In genomic region chr5:115600771-115601170, GRCh38 we compare ENCODE assay signal across 1 cellular context.
TF ChIP-seq lines count a peak whose summit lies in the region.

No MANE protein-coding gene starts in this region.

TF ChIP-seq in GM12878, 131 proteins besides CTCF, POLR2A, EP300 and RAD21:
- TF ChIP-seq, protein P1, sequence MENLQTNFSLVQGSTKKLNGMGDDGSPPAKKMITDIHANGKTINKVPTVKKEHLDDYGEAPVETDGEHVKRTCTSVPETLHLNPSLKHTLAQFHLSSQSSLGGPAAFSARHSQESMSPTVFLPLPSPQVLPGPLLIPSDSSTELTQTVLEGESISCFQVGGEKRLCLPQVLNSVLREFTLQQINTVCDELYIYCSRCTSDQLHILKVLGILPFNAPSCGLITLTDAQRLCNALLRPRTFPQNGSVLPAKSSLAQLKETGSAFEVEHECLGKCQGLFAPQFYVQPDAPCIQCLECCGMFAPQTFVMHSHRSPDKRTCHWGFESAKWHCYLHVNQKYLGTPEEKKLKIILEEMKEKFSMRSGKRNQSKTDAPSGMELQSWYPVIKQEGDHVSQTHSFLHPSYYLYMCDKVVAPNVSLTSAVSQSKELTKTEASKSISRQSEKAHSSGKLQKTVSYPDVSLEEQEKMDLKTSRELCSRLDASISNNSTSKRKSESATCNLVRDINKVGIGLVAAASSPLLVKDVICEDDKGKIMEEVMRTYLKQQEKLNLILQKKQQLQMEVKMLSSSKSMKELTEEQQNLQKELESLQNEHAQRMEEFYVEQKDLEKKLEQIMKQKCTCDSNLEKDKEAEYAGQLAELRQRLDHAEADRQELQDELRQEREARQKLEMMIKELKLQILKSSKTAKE (IDR thresholded peaks at IDR 0.05; ENCODE audit: low read depth, poor library complexity, severe bottlenecking): no peak
- TF ChIP-seq SMARCA5 (IDR thresholded peaks at IDR 0.05) (no peak), KDM1A (IDR thresholded peaks at IDR 0.05; ENCODE audit: borderline replicate concordance) (no peak), BRCA1 (IDR thresholded peaks at IDR 0.05; ENCODE audit: low read depth, low read length) (no peak), NFYA (IDR thresholded peaks at IDR 0.05; ENCODE audit: borderline replicate concordance, low read depth, low read length) (no peak), EZH2 (IDR thresholded peaks at IDR 0.05; ENCODE audit: borderline replicate concordance, control insufficient read depth, low read depth, low read length) (no peak), ATF7 (IDR thresholded peaks at IDR 0.05; ENCODE audit: low read depth) (no peak)
